19 cellular contexts compared by ENCODE assay signal in genomic region chr2:127254386-127254981, GRCh38. TPM values are rescaled to one million over a fixed set of nuclear protein-coding genes. Genes with fewer than 3 reads are reported as not detected.
A peak's percentile ranks its signal among the peaks of the same experiment; 100 is the strongest.
DNase-seq lines count a peak whose midpoint lies in the region; ATAC-seq, FAIRE-seq and TF ChIP-seq lines count a peak whose summit lies in the region.
"Had no signal": no experiment of that assay in that cellular context is flagged by ENCODE, and none has a peak within 500 bp of the region (broad histone marks: within the 10 kb centered on the region; RNA-seq: fewer than 3 reads in every experiment).

No MANE protein-coding gene starts in this region.

- no peak overlapping the region for H3K4me3 Mint-ChIP-seq in nephron
- H3K4me3 Mint-ChIP-seq: stimulated activated naive CD8-positive, alpha-beta T cell treated with anti-CD3 and anti-CD28 coated beads, Interleukin-15, Interleukin-2, amounts not matched to agents 100 ng/mL and 50 ng/mL, for 24 hours had no signal

- ATAC-seq in gastrocnemius medialis, result no peak

- TF ChIP-seq CTCF in choroid plexus epithelial cell (conservative IDR thresholded peaks at IDR 0.05; ENCODE audit: low read depth, low read length) (no peak), nephron (IDR thresholded peaks at IDR 0.05; ENCODE audit: unreplicated experiment in 3 of 3) (no peak), tibial artery (IDR thresholded peaks at IDR 0.05) (no peak), gastrocnemius medialis (IDR thresholded peaks at IDR 0.05 in 4 of 5, conservative IDR thresholded peaks at IDR 0.05 in 1 of 5) (no peak)

- H3K36me3 ChIP-seq in tibial artery (peaks cover 28 to 38% (median 31%) of the 10 kb centered on the region in 3 donors), gastrocnemius medialis (peaks cover 0 to 24% of the 10 kb centered on the region in 2 donors)

- intact Hi-C loops in tibial artery (cut with DNase I; ENCODE audit: low total_unique reads), result no loop called here
- intact Hi-C loops in gastrocnemius medialis (cut with DNase I; ENCODE audit: low total_unique reads), result no loop called here

- TF ChIP-seq POLR2A in gastrocnemius medialis (IDR thresholded peaks at IDR 0.05), result no peak

- H3K9me3 ChIP-seq in tibial artery (no peaks in the 10 kb centered on the region), gastrocnemius medialis (no peaks in the 10 kb centered on the region)
- H3K9me3 ChIP-seq: BLaER1, HAP-1, spleen had no signal

- DNase-seq in EL (peak; percentile 55), LoVo (ENCODE audit: low spot score) (peak; percentile 12), choroid plexus epithelial cell (ENCODE audit: low read depth) (peak; percentile 5), tibial artery (no peak), gastrocnemius medialis (no peak), GM19239 (ENCODE audit: insufficient read length, low spot score) (no peak), iPS-NIHi7 (ENCODE audit: extremely low spot score) (no peak)
- DNase-seq: activated effector memory CD4-positive, alpha-beta T cell treated with anti-CD3 and anti-CD28 coated beads, Interleukin-2, amount 50 U/mL, for 16 hours; aorta; NCI-H510A treated with DMSO at 0.1 percent for 48 hours; OCI-M1; spleen; SW 1271 had no signal

- H3K27me3 ChIP-seq in tibial artery (no peaks in the 10 kb centered on the region), gastrocnemius medialis (no peaks in the 10 kb centered on the region)
- H3K27me3 ChIP-seq: BLaER1, spleen had no signal

- no peaks in the 10 kb centered on the region for H3K27me3 Mint-ChIP-seq in nephron (ENCODE audit: low read depth)
- H3K27me3 Mint-ChIP-seq: stimulated activated naive CD8-positive, alpha-beta T cell treated with anti-CD3 and anti-CD28 coated beads, Interleukin-15, Interleukin-2, amounts not matched to agents 100 ng/mL and 50 ng/mL, for 24 hours had no signal

- H3K4me1 ChIP-seq in tibial artery, result no peaks in the 10 kb centered on the region
- H3K4me1 ChIP-seq in gastrocnemius medialis, result no peaks in the 10 kb centered on the region
- H3K4me1 ChIP-seq: BLaER1, parathyroid adenoma, spleen had no signal

- H3K36me3 Mint-ChIP-seq in nephron (ENCODE audit: low read depth), result peaks cover 43% of the 10 kb centered on the region

- peaks cover 16% of the 10 kb centered on the region for H3K4me1 Mint-ChIP-seq in nephron

- H3K27ac ChIP-seq in tibial artery, result no peak overlapping the region
- H3K27ac ChIP-seq in gastrocnemius medialis, result no peak overlapping the region
- H3K27ac ChIP-seq: BLaER1, parathyroid adenoma, spleen had no signal

- H3K27ac Mint-ChIP-seq in nephron, result peak overlapping the region; percentile 77 to 85 (median 78)
- H3K27ac Mint-ChIP-seq: stimulated activated naive CD8-positive, alpha-beta T cell treated with anti-CD3 and anti-CD28 coated beads, Interleukin-15, Interleukin-2, amounts not matched to agents 100 ng/mL and 50 ng/mL, for 24 hours had no signal

- no peaks in the 10 kb centered on the region for H3K9me3 Mint-ChIP-seq in nephron
- H3K9me3 Mint-ChIP-seq: stimulated activated naive CD8-positive, alpha-beta T cell treated with anti-CD3 and anti-CD28 coated beads, Interleukin-15, Interleukin-2, amounts not matched to agents 100 ng/mL and 50 ng/mL, for 24 hours had no signal

- no peak for FAIRE-seq in GM19239 (lab: Jason Lieb, UNC)

- in situ Hi-C loops in gastrocnemius medialis (cut with MboI; ENCODE audit: low sequenced_read_pairs in 4 of 4), result no loop called here

- H3K4me3 ChIP-seq in choroid plexus epithelial cell (ENCODE audit: low read depth, low read length), result no peak overlapping the region
- H3K4me3 ChIP-seq in tibial artery, result no peak overlapping the region
- no peak overlapping the region for H3K4me3 ChIP-seq in gastrocnemius medialis
- H3K4me3 ChIP-seq: BLaER1, HAP-1, spleen had no signal

RNA-seq across cellular contexts. Expression of gene CYP27C1, which starts 34.4 kb away (rescaled TPM):
- total RNA-seq in gastrocnemius medialis, result not detected
- total RNA-seq: lung microvascular endothelial cell had no signal

RNA-seq across cellular contexts. Expression of gene ERCC3, which starts 39.5 kb away (rescaled TPM):
- 10 to 100 TPM; 24.9 to 28.2 (median 26.7) TPM for total RNA-seq in gastrocnemius medialis

Comparison
In these comparisons a context has a peak if more than half of its experiments do, and no peak if none do; other contexts are left out.
1. DNase-seq: peak in EL (single experiment), LoVo (single experiment) and choroid plexus epithelial cell (single experiment); none in tibial artery (0 of 2), gastrocnemius medialis (0 of 2), GM19239 (single experiment) and iPS-NIHi7 (single experiment).